ENCODE assay signal across 21 cellular contexts in genomic region chr5:152309926-152310450, GRCh38.
"Had no signal": no experiment of that assay in that cellular context is flagged by ENCODE, and none has a peak within 500 bp of the region (broad histone marks: within the 10 kb centered on the region; RNA-seq: fewer than 3 reads in every experiment).

No MANE protein-coding gene starts in this region.

- H3K4me1 ChIP-seq: colonic mucosa, gastrocnemius medialis, heart right ventricle, pancreas, testis, tibial nerve had no signal

- H3K27me3 Mint-ChIP-seq: stimulated activated naive B cell treated with anti-CD40 and anti-IgM and Interleukin-4, amounts not matched to agents 10 μg/mL and 1 μg/mL and 100 μg/mL, for 72 hours; stimulated activated naive CD8-positive, alpha-beta T cell treated with anti-CD3 and anti-CD28 coated beads, Interleukin-15, amount 100 ng/mL, for 72 hours had no signal

- H3K27me3 ChIP-seq: colonic mucosa, gastrocnemius medialis, pancreas, testis, tibial nerve had no signal

- H3K27ac ChIP-seq: colonic mucosa, gastrocnemius medialis, heart right ventricle, pancreas, testis, tibial nerve had no signal

- H3K27ac Mint-ChIP-seq: mesothelial cell of epicardium; natural killer cell; progenitor cell of endocrine pancreas; stimulated activated naive B cell treated with anti-CD40 and anti-IgM and Interleukin-4, amounts not matched to agents 10 μg/mL and 1 μg/mL and 100 μg/mL, for 72 hours; stimulated activated naive CD8-positive, alpha-beta T cell treated with anti-CD3 and anti-CD28 coated beads, Interleukin-15, amount 100 ng/mL, for 72 hours had no signal

- ATAC-seq: esophagus mucosa; gastrocnemius medialis; heart right ventricle; left lobe of liver; natural killer cell; pancreas; right cardiac atrium; stimulated activated naive B cell treated with anti-CD40 and anti-IgM and Interleukin-4, amounts not matched to agents 10 μg/mL and 1 μg/mL and 100 μg/mL, for 72 hours; stimulated activated naive CD8-positive, alpha-beta T cell treated with anti-CD3 and anti-CD28 coated beads, Interleukin-15, amount 100 ng/mL, for 72 hours had no signal

- H3K4me3 ChIP-seq: colonic mucosa, gastrocnemius medialis, heart right ventricle, pancreas, smooth muscle cell, testis, tibial nerve had no signal

- H3K36me3 ChIP-seq: colonic mucosa, gastrocnemius medialis, heart right ventricle, pancreas, tibial nerve had no signal

- H3K36me3 Mint-ChIP-seq: mesothelial cell of epicardium; natural killer cell; stimulated activated naive B cell treated with anti-CD40 and anti-IgM and Interleukin-4, amounts not matched to agents 10 μg/mL and 1 μg/mL and 100 μg/mL, for 72 hours had no signal

- H3K9me3 Mint-ChIP-seq: mesothelial cell of epicardium; neural crest cell; stimulated activated naive B cell treated with anti-CD40 and anti-IgM and Interleukin-4, amounts not matched to agents 10 μg/mL and 1 μg/mL and 100 μg/mL, for 72 hours; stimulated activated naive CD8-positive, alpha-beta T cell treated with anti-CD3 and anti-CD28 coated beads, Interleukin-15, amount 100 ng/mL, for 72 hours had no signal

- H3K9me3 ChIP-seq: colonic mucosa, gastrocnemius medialis, pancreas, testis, tibial nerve had no signal

- H3K4me1 Mint-ChIP-seq: mesothelial cell of epicardium; natural killer cell; neural crest cell; stimulated activated naive B cell treated with anti-CD40 and anti-IgM and Interleukin-4, amounts not matched to agents 10 μg/mL and 1 μg/mL and 100 μg/mL, for 72 hours; stimulated activated naive CD8-positive, alpha-beta T cell treated with anti-CD3 and anti-CD28 coated beads, Interleukin-15, amount 100 ng/mL, for 72 hours had no signal

- H3K4me3 Mint-ChIP-seq: mesothelial cell of epicardium; natural killer cell; neural crest cell; stimulated activated naive B cell treated with anti-CD40 and anti-IgM and Interleukin-4, amounts not matched to agents 10 μg/mL and 1 μg/mL and 100 μg/mL, for 72 hours; stimulated activated naive CD8-positive, alpha-beta T cell treated with anti-CD3 and anti-CD28 coated beads, Interleukin-15, amount 100 ng/mL, for 72 hours had no signal

- DNase-seq: colonic mucosa; dermis blood vessel endothelial cell; effector CD8-positive, alpha-beta T cell; gastrocnemius medialis; heart right ventricle; islet precursor cell; natural killer cell; occipital lobe; pancreas; right cardiac atrium; stimulated activated CD4-positive, alpha-beta T cell treated with anti-CD3 and anti-CD28 coated beads, Interleukin-4, amount 100 ng/mL, for 24 hours; stimulated activated naive B cell treated with anti-CD40 and anti-IgM and Interleukin-4, amounts not matched to agents 10 μg/mL and 1 μg/mL and 100 μg/mL, for 72 hours; stimulated activated naive CD8-positive, alpha-beta T cell treated with anti-CD3 and anti-CD28 coated beads, Interleukin-15, amount 100 ng/mL, for 72 hours; testis had no signal
